In genomic region chr4:1870328-1870577, GRCh38 we compare ENCODE assay signal across 8 cellular contexts. TPM values are rescaled to one million over a fixed set of nuclear protein-coding genes. Genes with fewer than 3 reads are reported as not detected.
DNase-seq lines count a peak whose midpoint lies in the region; ATAC-seq and TF ChIP-seq lines count a peak whose summit lies in the region.

No MANE protein-coding gene starts in this region.

- TF ChIP-seq CTCF in right lobe of liver (IDR thresholded peaks at IDR 0.05), result no peak

- H3K4me3 ChIP-seq in right lobe of liver, result peak overlapping the region; percentile 73 to 86 (median 84)

- ATAC-seq in GM19023 (IDR thresholded peaks at IDR 0.05; ENCODE audit: unreplicated experiment) (peak; percentile 54), HG03280 (IDR thresholded peaks at IDR 0.05; ENCODE audit: unreplicated experiment) (peak; percentile 42), right lobe of liver (peak; percentile 78 to 84 (median 82))

- intact Hi-C loops in right lobe of liver (cut with DNase I), result no loop called here

- no peak for TF ChIP-seq POLR2A in right lobe of liver (IDR thresholded peaks at IDR 0.05)

- WGBS in right lobe of liver (ENCODE audit: insufficient coverage, low coverage, low lambda C conversion rate, missing lambda C conversion rate), result 0% methylated on average over 5 of the region's 22 CpGs

- peaks cover 0 to 16% (median 6%) of the 10 kb centered on the region in 4 donors for H3K4me1 ChIP-seq in right lobe of liver

- peak; percentile 66 for DNase-seq in A172 (ENCODE audit: low spot score)
- DNase-seq in NCI-H446 treated with DMSO at 0.1 percent for 48 hours (lab: John Stamatoyannopoulos, UW), result peak; percentile 29
- peak; percentile 86 for DNase-seq in activated CD4-positive, alpha-beta T cell treated with anti-CD3 and anti-CD28 coated beads, Interleukin-2, amount 50 U/mL, for 1 hour
- peak; percentile 57 for DNase-seq in dedifferentiated amniotic fluid mesenchymal stem cell (ENCODE audit: extremely low spot score)
- DNase-seq in right lobe of liver, result peak; percentile 89 to 92 (median 90)
- peak; percentile 85 to 86 for DNase-seq in stimulated activated CD4-positive, alpha-beta T cell treated with anti-CD3 and anti-CD28 coated beads, Interleukin-4, amount 100 ng/mL, for 4 hours

- no peaks in the 10 kb centered on the region for H3K9me3 ChIP-seq in right lobe of liver

- H3K27me3 ChIP-seq in right lobe of liver, result no peaks in the 10 kb centered on the region

- H3K27ac ChIP-seq in right lobe of liver, result peak overlapping the region; percentile 88 to 97 (median 97)

- no peaks in the 10 kb centered on the region for H3K36me3 ChIP-seq in right lobe of liver

RNA-seq across cellular contexts. Expression of gene NSD2, which starts 0.9 kb away (rescaled TPM):
- total RNA-seq in A172 (2014; rRNA removed; shearing (Covaris generic)), result 63.5 and 70.0 TPM in 2 replicates
- 10 to 100 TPM; 11.4 to 19.4 (median 14.0) TPM for total RNA-seq in right lobe of liver

RNA-seq across cellular contexts. Expression of gene LETM1, which starts 14.3 kb away (rescaled TPM):
- 48.3 and 55.6 TPM in 2 replicates for total RNA-seq in A172 (2014; rRNA removed; shearing (Covaris generic))
- 10 to 100 TPM; 18.1 to 31.0 (median 25.6) TPM for total RNA-seq in right lobe of liver

Comparison
In these comparisons a context has a peak if more than half of its experiments do, and no peak if none do; other contexts are left out.
1. Peak in every context shown above with its lines: DNase-seq, ATAC-seq, H3K4me3 ChIP-seq and H3K27ac ChIP-seq.
2. DNase-seq: peak in every context shown above with its lines; median percentile 90 in right lobe of liver; 86 in activated CD4-positive, alpha-beta T cell treated with anti-CD3 and anti-CD28 coated beads, Interleukin-2, amount 50 U/mL, for 1 hour; 86 in stimulated activated CD4-positive, alpha-beta T cell treated with anti-CD3 and anti-CD28 coated beads, Interleukin-4, amount 100 ng/mL, for 4 hours; 66 in A172; 57 in dedifferentiated amniotic fluid mesenchymal stem cell; 29 in NCI-H446 treated with DMSO at 0.1 percent for 48 hours.